Comparison of ENCODE assay signal across 18 cellular contexts in the genomic region with DNA sequence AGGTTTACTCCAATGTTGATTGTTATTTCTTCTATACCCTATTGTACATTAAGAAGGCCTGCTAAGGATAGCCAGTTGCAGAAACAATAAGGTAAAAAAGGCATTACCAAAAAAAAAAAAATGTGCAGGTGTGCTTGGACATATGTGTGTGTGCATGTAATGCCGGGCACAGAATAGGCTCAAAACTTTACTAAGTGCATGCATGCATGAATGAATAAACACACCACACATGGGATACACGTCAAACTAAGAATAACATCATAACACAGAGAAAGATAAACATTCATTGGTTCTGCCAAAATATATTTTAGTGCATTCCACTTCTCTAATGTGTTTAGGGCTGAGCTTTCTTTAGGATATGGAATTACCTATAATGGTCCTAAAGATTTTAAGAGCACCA.
DNase-seq lines count a peak whose midpoint lies in the region; ATAC-seq and TF ChIP-seq lines count a peak whose summit lies in the region.
"Had no signal": no experiment of that assay in that cellular context is flagged by ENCODE, and none has a peak within 500 bp of the region (broad histone marks: within the 10 kb centered on the region; RNA-seq: fewer than 3 reads in every experiment).

No MANE protein-coding gene starts in this region.

- no peaks in the 10 kb centered on the region for H3K27me3 Mint-ChIP-seq in immature natural killer cell (ENCODE audit: low read depth in 3 of 3)
- H3K27me3 Mint-ChIP-seq: brain had no signal

- no peak for TF ChIP-seq CTCF in GM10266 (IDR thresholded peaks at IDR 0.05; ENCODE audit: control insufficient read depth, insufficient read depth, low read depth, missing control alignments)

- H3K36me3 Mint-ChIP-seq in immature natural killer cell, result peaks cover 0 to 3% (median 0%) of the 10 kb centered on the region in 3 donors
- H3K36me3 Mint-ChIP-seq: activated naive CD4-positive, alpha-beta T cell treated with anti-CD3 and anti-CD28 coated beads, Interleukin-2, amount 50 U/mL, for 72 hours had no signal

- peak; percentile 20 for DNase-seq in fibroblast of peridontal ligament (ENCODE audit: extremely low read depth)
- no peak for DNase-seq in immature natural killer cell
- DNase-seq in GM10266 (ENCODE audit: extremely low spot score), result no peak
- no peak for DNase-seq in Kasumi-1 (lab: John Stamatoyannopoulos, UW)
- DNase-seq: activated T-cell treated with anti-CD3 and anti-CD28 coated beads, Interleukin-2, amount 50 U/mL, for 1 hour; BE2C; Karpas-422; mucosa of descending colon; NCI-H2107; NCI-H748 treated with DMSO at 0.1 percent for 48 hours; stimulated activated naive CD4-positive, alpha-beta T cell; transverse colon had no signal

- H3K9me3 Mint-ChIP-seq in immature natural killer cell, result no peaks in the 10 kb centered on the region
- H3K9me3 Mint-ChIP-seq: brain had no signal

- no peaks in the 10 kb centered on the region for H3K4me1 Mint-ChIP-seq in immature natural killer cell

- H3K27ac Mint-ChIP-seq in immature natural killer cell, result no peak overlapping the region
- H3K27ac Mint-ChIP-seq: activated naive CD4-positive, alpha-beta T cell treated with anti-CD3 and anti-CD28 coated beads, Interleukin-2, amount 50 U/mL, for 72 hours had no signal

- H3K4me3 Mint-ChIP-seq in immature natural killer cell, result no peak overlapping the region

- peak; percentile 57 for ATAC-seq in GM18867 (IDR thresholded peaks at IDR 0.05; ENCODE audit: unreplicated experiment)
- peak; percentile 55 for ATAC-seq in GM21381 (IDR thresholded peaks at IDR 0.05; ENCODE audit: unreplicated experiment)
- peak; percentile 88 for ATAC-seq in HG02885 (IDR thresholded peaks at IDR 0.05; ENCODE audit: poor library complexity, unreplicated experiment)
- no peak for ATAC-seq in HG03571 (IDR thresholded peaks at IDR 0.05; ENCODE audit: unreplicated experiment)
- ATAC-seq: activated naive CD4-positive, alpha-beta T cell treated with anti-CD3 and anti-CD28 coated beads, Interleukin-2, amount 50 U/mL, for 72 hours; mucosa of descending colon had no signal
